ENCODE assay signal across 11 cellular contexts in the genomic region with DNA sequence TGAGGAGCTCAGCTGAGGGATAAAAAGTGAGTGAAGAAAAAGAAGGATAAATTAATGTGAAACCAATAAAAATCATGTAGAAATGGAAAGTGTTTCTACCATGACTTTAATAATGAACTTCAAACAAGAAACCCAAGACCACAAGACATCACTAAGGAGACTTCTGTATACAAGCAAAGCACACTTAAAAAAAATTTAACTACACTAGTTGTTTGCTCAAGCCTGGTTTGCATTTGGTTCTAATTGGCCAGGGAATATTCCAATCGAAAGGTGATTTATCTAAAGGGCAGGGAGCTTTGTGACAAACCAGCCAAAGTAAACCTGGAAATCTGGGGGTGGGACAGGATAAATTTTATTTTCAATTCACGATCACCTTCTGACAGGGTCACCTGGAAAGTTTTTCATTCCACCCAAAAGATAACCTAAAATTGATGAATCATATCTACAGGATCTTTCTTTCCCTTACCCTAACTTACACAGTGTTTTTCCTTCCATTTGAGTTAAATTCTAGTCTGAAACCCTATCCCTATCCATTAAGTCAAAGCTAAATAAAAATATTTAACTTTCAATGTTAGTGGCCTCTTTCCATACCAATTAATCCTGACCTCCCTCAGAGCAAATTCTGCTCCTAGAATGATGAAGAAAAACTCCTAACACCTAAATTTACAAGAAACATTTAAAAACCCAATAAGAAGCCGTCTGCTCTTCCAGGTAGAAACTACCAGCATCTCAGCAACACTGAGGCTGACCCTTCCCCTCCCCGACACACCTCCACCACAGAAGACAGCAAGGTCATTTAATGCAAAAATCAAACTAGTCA. TPM values are rescaled to one million over a fixed set of nuclear protein-coding genes. Genes with fewer than 3 reads are reported as not detected.
DNase-seq lines count a peak whose midpoint lies in the region; ATAC-seq and TF ChIP-seq lines count a peak whose summit lies in the region.
"Had no signal": no experiment of that assay in that cellular context is flagged by ENCODE, and none has a peak within 500 bp of the region (broad histone marks: within the 10 kb centered on the region; RNA-seq: fewer than 3 reads in every experiment).

No MANE protein-coding gene starts in this region.

- TF ChIP-seq CTCF in PC-9 (conservative IDR thresholded peaks at IDR 0.05), result no peak
- TF ChIP-seq CTCF in smooth muscle cell (IDR thresholded peaks at IDR 0.05; ENCODE audit: borderline replicate concordance, insufficient read depth, poor library complexity, severe bottlenecking), result no peak
- TF ChIP-seq CTCF in Peyer's patch (IDR thresholded peaks at IDR 0.05), result no peak

- H3F3A ChIP-seq in PC-9 (ENCODE audit: insufficient read depth, low read depth) (no peaks in the 10 kb centered on the region), smooth muscle cell (ENCODE audit: low read depth) (no peaks in the 10 kb centered on the region)

- H3K36me3 ChIP-seq in PC-9 (ENCODE audit: low read depth) (no peaks in the 10 kb centered on the region), smooth muscle cell (ENCODE audit: low read depth) (no peaks in the 10 kb centered on the region), Peyer's patch (no peaks in the 10 kb centered on the region)

- peak overlapping the region; percentile 80; the same call in 1 of the 2 replicates for H2AFZ ChIP-seq in PC-9
- H2AFZ ChIP-seq in smooth muscle cell (ENCODE audit: low read depth), result no peak overlapping the region

- H3K4me3 ChIP-seq in PC-9 (peak overlapping the region; percentile 82), right cardiac atrium (ENCODE audit: low read length) (peak overlapping the region; percentile 71), smooth muscle cell (peak overlapping the region; percentile 79), Peyer's patch (peak overlapping the region in 2 of 4 donors; percentile 67 to 92)

- H3K27ac ChIP-seq in PC-9 (no peak overlapping the region), right cardiac atrium (ENCODE audit: low read length) (no peak overlapping the region), smooth muscle cell (ENCODE audit: low read depth) (no peak overlapping the region), Peyer's patch (peak overlapping the region in 2 of 4 donors; percentile 83)

- no peaks in the 10 kb centered on the region for H3K27me3 ChIP-seq in PC-9 (ENCODE audit: insufficient read depth, low read depth)
- H3K27me3 ChIP-seq in right cardiac atrium (ENCODE audit: control insufficient read depth, insufficient read depth), result no peaks in the 10 kb centered on the region
- no peaks in the 10 kb centered on the region for H3K27me3 ChIP-seq in smooth muscle cell (ENCODE audit: low read depth)
- H3K27me3 ChIP-seq in Peyer's patch, result no peaks in the 10 kb centered on the region

- H3K9ac ChIP-seq in smooth muscle cell (ENCODE audit: low read depth), result peak overlapping the region; percentile 75

- H3K79me2 ChIP-seq in PC-9 (ENCODE audit: low read depth) (peaks cover 72% of the 10 kb centered on the region), smooth muscle cell (ENCODE audit: low read depth) (peaks cover 75% of the 10 kb centered on the region)

- ATAC-seq in activated CD4-positive, alpha-beta T cell treated with anti-CD3 and anti-CD28 coated beads for 36 hours, result no peak
- ATAC-seq in right cardiac atrium, result no peak
- ATAC-seq in GM21447 (IDR thresholded peaks at IDR 0.05; ENCODE audit: unreplicated experiment), result no peak
- ATAC-seq: SK-N-SH treated with all-trans-retinoic acid at 6 μM for 48 hours had no signal

- no TSS peak for BruUV-seq in PC-9 (replicated peaks; lab: Mats Ljungman, UMichigan)

- H3K4me3 Mint-ChIP-seq in activated CD4-positive, alpha-beta T cell treated with anti-CD3 and anti-CD28 coated beads for 36 hours, result peak overlapping the region; percentile 77

- H3K4me2 ChIP-seq in PC-9 (peak overlapping the region; percentile 78), smooth muscle cell (peak overlapping the region; percentile 91)

- no peaks in the 10 kb centered on the region for H3K9me3 Mint-ChIP-seq in activated CD4-positive, alpha-beta T cell treated with anti-CD3 and anti-CD28 coated beads for 36 hours (ENCODE audit: low read depth)

- CTCF ChIA-PET in activated CD4-positive, alpha-beta T cell treated with anti-CD3 and anti-CD28 coated beads for 36 hours (lab: Charles Lee), result interaction anchor here (0.7 kb wide), 1 partner anchor 1792 kb away, joined by 3 read pairs; no protein-coding TSS in a partner anchor
- CTCF ChIA-PET in PC-9 (lab: Charles Lee), result no interaction called here

- no peak for DNase-seq in activated CD4-positive, alpha-beta T cell treated with anti-CD3 and anti-CD28 coated beads for 36 hours
- DNase-seq in activated CD4-positive, alpha-beta T cell treated with anti-CD3 and anti-CD28 coated beads, Interleukin-2, amount 50 U/mL, for 48 hours, result no peak
- DNase-seq in PC-9 (peak in 1 of 2 experiments; percentile 50), right cardiac atrium (no peak), smooth muscle cell (lab: John Stamatoyannopoulos, UW; ENCODE audit: unreplicated experiment) (no peak), Peyer's patch (no peak), glomerular visceral epithelial cell (ENCODE audit: extremely low spot score) (no peak)
- DNase-seq: NCI-H1694, posterior cingulate gyrus had no signal

- no peaks in the 10 kb centered on the region for H3K9me3 ChIP-seq in PC-9 (ENCODE audit: insufficient read depth, low read depth)
- no peaks in the 10 kb centered on the region for H3K9me3 ChIP-seq in right cardiac atrium (ENCODE audit: control insufficient read depth, low read length)
- H3K9me3 ChIP-seq in smooth muscle cell (replicated peaks; ENCODE audit: low read depth), result no peaks in the 10 kb centered on the region
- no peaks in the 10 kb centered on the region for H3K9me3 ChIP-seq in Peyer's patch

- H4K20me1 ChIP-seq in PC-9 (ENCODE audit: insufficient read depth) (no peaks in the 10 kb centered on the region), smooth muscle cell (ENCODE audit: low read depth) (peaks cover 75% of the 10 kb centered on the region)

- H3K9me2 ChIP-seq in PC-9 (ENCODE audit: insufficient read depth), result no peaks in the 10 kb centered on the region

- H3K4me1 Mint-ChIP-seq in activated CD4-positive, alpha-beta T cell treated with anti-CD3 and anti-CD28 coated beads for 36 hours, result peaks cover 22% of the 10 kb centered on the region

- intact Hi-C loops in activated CD4-positive, alpha-beta T cell treated with anti-CD3 and anti-CD28 coated beads for 36 hours (cut with DNase I, micrococcal nuclease), result no loop called here
- intact Hi-C loops in PC-9 (cut with micrococcal nuclease; ENCODE audit: unreplicated experiment), result loop anchor here (5.0 kb wide), 1 partner anchor 89 kb away; no protein-coding TSS in a partner anchor
- intact Hi-C loops in right cardiac atrium (cut with DNase I), result loop anchor here in 3 of 4 donors (10.0 kb wide), 2 partner anchors 104 to 116 kb away; no protein-coding TSS in a partner anchor

- H3K36me3 Mint-ChIP-seq in activated CD4-positive, alpha-beta T cell treated with anti-CD3 and anti-CD28 coated beads for 36 hours (ENCODE audit: low read depth), result no peaks in the 10 kb centered on the region

- peaks cover 27% of the 10 kb centered on the region for H3K4me1 ChIP-seq in PC-9 (replicated peaks; ENCODE audit: insufficient read depth)
- no peaks in the 10 kb centered on the region for H3K4me1 ChIP-seq in right cardiac atrium (ENCODE audit: control insufficient read depth, insufficient read depth, low read length)
- peaks cover 40% of the 10 kb centered on the region for H3K4me1 ChIP-seq in smooth muscle cell (ENCODE audit: low read depth)
- peaks cover 0 to 32% (median 0%) of the 10 kb centered on the region in 4 donors for H3K4me1 ChIP-seq in Peyer's patch

- peaks cover 45% of the 10 kb centered on the region for H3K27me3 Mint-ChIP-seq in activated CD4-positive, alpha-beta T cell treated with anti-CD3 and anti-CD28 coated beads for 36 hours

- no peak for TF ChIP-seq POLR2A in Peyer's patch (IDR thresholded peaks at IDR 0.05)

- no peak overlapping the region for H3K27ac Mint-ChIP-seq in activated CD4-positive, alpha-beta T cell treated with anti-CD3 and anti-CD28 coated beads for 36 hours

- WGBS in right cardiac atrium, result 56% methylated on average over 4 of the region's 4 CpGs
- WGBS in smooth muscle cell (ENCODE audit: low lambda C conversion rate), result 54% methylated on average over 4 of the region's 4 CpGs

- POLR2A ChIA-PET in activated CD4-positive, alpha-beta T cell treated with anti-CD3 and anti-CD28 coated beads for 36 hours (lab: Charles Lee), result interaction anchor here (0.6 kb wide), 1 partner anchor 515 kb away, joined by 3 read pairs; no protein-coding TSS in a partner anchor
- POLR2A ChIA-PET in PC-9 (lab: Charles Lee; ENCODE audit: unreplicated experiment), result no interaction called here

RNA-seq across cellular contexts. Expression of a gene that starts 2.5 kb away (rescaled TPM):
- total RNA-seq in activated CD4-positive, alpha-beta T cell treated with anti-CD3 and anti-CD28 coated beads for 36 hours, result 1 to 10 TPM; 3.8 to 3.9 TPM
- total RNA-seq in PC-9 (2021) (22.6 and 23.6 TPM in 2 replicates), right cardiac atrium (10 to 100 TPM; 62.4 to 98.9 (median 84.7) TPM), smooth muscle cell (146 TPM in 2 replicates), Peyer's patch (10 to 100 TPM; 14.0 to 82.9 (median 56.2) TPM)
- polyA plus RNA-seq in right cardiac atrium (85.6 TPM), smooth muscle cell (127 and 154 TPM in 2 replicates)

Comparison
In these comparisons a context has a peak if more than half of its experiments do, and no peak if none do; other contexts are left out.
1. intact Hi-C loops: an anchor here in PC-9 (5.0 kb wide) and right cardiac atrium (10.0 kb wide); none called in activated CD4-positive, alpha-beta T cell treated with anti-CD3 and anti-CD28 coated beads for 36 hours.